Comparison of ENCODE assay signal across 21 cellular contexts in genomic region chr10:17007836-17008235, GRCh38.
A peak's percentile ranks its signal among the peaks of the same experiment; 100 is the strongest.
DNase-seq lines count a peak whose midpoint lies in the region; ATAC-seq, FAIRE-seq and TF ChIP-seq lines count a peak whose summit lies in the region.
"Had no signal": no experiment of that assay in that cellular context is flagged by ENCODE, and none has a peak within 500 bp of the region (broad histone marks: within the 10 kb centered on the region; RNA-seq: fewer than 3 reads in every experiment).

No MANE protein-coding gene starts in this region.

- no peak overlapping the region for H3K4me3 ChIP-seq in A549
- H3K4me3 ChIP-seq in astrocyte (ENCODE audit: insufficient read depth, low read depth, low read length): no peak overlapping the region
- no peak overlapping the region for H3K4me3 ChIP-seq in psoas muscle
- H3K4me3 ChIP-seq: MG63 had no signal

- DNase-seq in A549 (ENCODE audit: low read depth in 1 of 2, low spot score in 1 of 2): no peak
- no peak for DNase-seq in astrocyte (ENCODE audit: low read depth)
- DNase-seq in left ventricle myocardium superior: no peak
- no peak for DNase-seq in psoas muscle
- DNase-seq in NCI-H748 treated with DMSO at 0.1 percent for 48 hours (lab: John Stamatoyannopoulos, UW): no peak
- DNase-seq in NCI-H345 (lab: John Stamatoyannopoulos, UW): no peak
- DNase-seq in natural killer cell: no peak
- DNase-seq: activated CD4-positive, CD25-positive, alpha-beta regulatory T cell treated with anti-CD3 and anti-CD28 coated beads, Interleukin-2, amount 50 U/mL, for 72 hours; Caco-2; effector memory CD4-positive, alpha-beta T cell; foreskin fibroblast; H9; MG63; NCI-H187 treated with DMSO at 0.1 percent for 48 hours; NCI-H82; RPMI8226; stimulated activated CD4-positive, alpha-beta T cell treated with anti-CD3 and anti-CD28 coated beads, Interleukin-4, amount 100 ng/mL, for 24 hours had no signal

- FAIRE-seq in A549 (lab: Jason Lieb, UNC) (no peak), astrocyte (lab: Jason Lieb, UNC) (peak; percentile 9)
- FAIRE-seq: bronchial epithelial cell, GM12892 had no signal

- H3K79me2 ChIP-seq in astrocyte (ENCODE audit: insufficient read depth, low read length): no peaks in the 10 kb centered on the region

- H3K9me3 ChIP-seq in A549 (no peaks in the 10 kb centered on the region), astrocyte (ENCODE audit: insufficient read depth, low read depth, low read length) (no peaks in the 10 kb centered on the region), psoas muscle (no peaks in the 10 kb centered on the region)
- H3K9me3 ChIP-seq: Caco-2 had no signal

- H3K4me1 ChIP-seq in A549 (no peaks in the 10 kb centered on the region), astrocyte (ENCODE audit: insufficient read depth, low read length) (peaks cover 55% of the 10 kb centered on the region), psoas muscle (peaks cover 10% of the 10 kb centered on the region)
- H3K4me1 ChIP-seq: Caco-2 had no signal

- H3K27me3 ChIP-seq in astrocyte (ENCODE audit: insufficient read depth, low read length) (no peaks in the 10 kb centered on the region), psoas muscle (ENCODE audit: insufficient read depth in 3 of 3, low read length in 2 of 3) (no peaks in the 10 kb centered on the region)
- H3K27me3 ChIP-seq: MG63 had no signal

- H3K4me3 Mint-ChIP-seq in astrocyte (ENCODE audit: unreplicated experiment): no peak overlapping the region
- H3K4me3 Mint-ChIP-seq in natural killer cell: no peak overlapping the region
- H3K4me3 Mint-ChIP-seq: H9, type B pancreatic cell had no signal

- H3K4me2 ChIP-seq in A549: no peak overlapping the region
- no peak overlapping the region for H3K4me2 ChIP-seq in astrocyte (ENCODE audit: low read length)

- CTCF ChIA-PET in A549 (lab: Yijun Ruan, JAX): no interaction called here

- no peaks in the 10 kb centered on the region for H4K20me1 ChIP-seq in astrocyte (ENCODE audit: insufficient read depth, low read length)

- H3K36me3 Mint-ChIP-seq in astrocyte (ENCODE audit: low read depth, unreplicated experiment) (peaks cover 8% of the 10 kb centered on the region), natural killer cell (no peaks in the 10 kb centered on the region)

- no peak for TF ChIP-seq RAD21 in A549 (conservative IDR thresholded peaks at IDR 0.05 in 1 of 2, IDR thresholded peaks at IDR 0.05 in 1 of 2)

- H3K36me3 ChIP-seq in astrocyte (ENCODE audit: insufficient read depth, low read length) (no peaks in the 10 kb centered on the region), psoas muscle (ENCODE audit: insufficient read depth in 1 of 2, low read depth in 1 of 2) (no peaks in the 10 kb centered on the region)
- H3K36me3 ChIP-seq: MG63 had no signal

- TF ChIP-seq EP300 in A549 (IDR thresholded peaks at IDR 0.05): no peak

- H3K9me3 Mint-ChIP-seq in astrocyte (ENCODE audit: unreplicated experiment): peaks cover 11% of the 10 kb centered on the region
- no peaks in the 10 kb centered on the region for H3K9me3 Mint-ChIP-seq in natural killer cell

- peak overlapping the region; percentile 58 for H3K9ac ChIP-seq in astrocyte (ENCODE audit: low read length)

- no peak for ATAC-seq in A549
- peak; percentile 33 for ATAC-seq in left ventricle myocardium superior
- no peak for ATAC-seq in psoas muscle
- no peak for ATAC-seq in natural killer cell
- no peak for ATAC-seq in GM18498 (IDR thresholded peaks at IDR 0.05; ENCODE audit: unreplicated experiment)

- H3K27me3 Mint-ChIP-seq in astrocyte (ENCODE audit: low read depth, unreplicated experiment): no peaks in the 10 kb centered on the region
- H3K27me3 Mint-ChIP-seq in natural killer cell (ENCODE audit: low read depth in 2 of 2): peaks cover 46 to 58% of the 10 kb centered on the region in 2 donors

- TF ChIP-seq POLR2A in A549 (IDR thresholded peaks at IDR 0.05; ENCODE audit: low read length): no peak

- intact Hi-C loops in left ventricle myocardium superior (cut with micrococcal nuclease) (no loop called here), psoas muscle (cut with DNase I) (no loop called here), natural killer cell (cut with micrococcal nuclease) (no loop called here)

- no peak overlapping the region for H3K27ac ChIP-seq in A549
- no peak overlapping the region for H3K27ac ChIP-seq in astrocyte (ENCODE audit: low read depth, low read length)
- H3K27ac ChIP-seq in psoas muscle: peak overlapping the region; percentile 38

- TF ChIP-seq CTCF in A549 (IDR thresholded peaks at IDR 0.05) (no peak), astrocyte (IDR thresholded peaks at IDR 0.05; ENCODE audit: insufficient read depth, low read depth, low read length) (no peak), psoas muscle (IDR thresholded peaks at IDR 0.05) (no peak), natural killer cell (IDR thresholded peaks at IDR 0.05) (no peak)

- H2AFZ ChIP-seq in astrocyte (ENCODE audit: low read depth, low read length): no peak overlapping the region

- H3K27ac Mint-ChIP-seq in astrocyte (ENCODE audit: unreplicated experiment): peak overlapping the region; percentile 100
- H3K27ac Mint-ChIP-seq in natural killer cell: no peak overlapping the region
- H3K27ac Mint-ChIP-seq: H9 had no signal

- H3K4me1 Mint-ChIP-seq in astrocyte (ENCODE audit: low read depth, unreplicated experiment) (peaks cover 64% of the 10 kb centered on the region), natural killer cell (peaks cover 13 to 15% of the 10 kb centered on the region in 2 donors)

- POLR2A ChIA-PET in A549 (lab: Yijun Ruan, JAX): no interaction called here

- 63% methylated on average over 4 of the region's 4 CpGs for WGBS in A549 (ENCODE audit: missing lambda C conversion rate)
- WGBS in psoas muscle, 3 donors: 57 to 68% (median 65%) methylated on average over 4 of the region's 4 CpGs

TF ChIP-seq in A549, 52 proteins besides CTCF, POLR2A, EP300 and RAD21:
- TF ChIP-seq HOXB13 (CRISPR knock-in tag; IDR thresholded peaks at IDR 0.05; ENCODE audit: low read depth): no peak
- TF ChIP-seq MAFK (IDR thresholded peaks at IDR 0.05; ENCODE audit: partially characterized antibody): peak; percentile 31
